9 cellular contexts compared by ENCODE assay signal in genomic region chr10:60549686-60550085, GRCh38.
DNase-seq lines count a peak whose midpoint lies in the region; ATAC-seq and TF ChIP-seq lines count a peak whose summit lies in the region.
"Had no signal": no experiment of that assay in that cellular context is flagged by ENCODE, and none has a peak within 500 bp of the region (broad histone marks: within the 10 kb centered on the region; RNA-seq: fewer than 3 reads in every experiment).

No MANE protein-coding gene starts in this region.

- no peaks in the 10 kb centered on the region for H4K20me1 ChIP-seq in mammary epithelial cell (ENCODE audit: insufficient read depth, low read length)
- H4K20me1 ChIP-seq: BLaER1 had no signal

- no peaks in the 10 kb centered on the region for H3K79me2 ChIP-seq in mammary epithelial cell (ENCODE audit: insufficient read depth, low read length)
- H3K79me2 ChIP-seq in parathyroid adenoma = no peaks in the 10 kb centered on the region

- H3K4me1 ChIP-seq in mammary epithelial cell (ENCODE audit: insufficient read depth, low read length) (no peaks in the 10 kb centered on the region), parathyroid adenoma (no peaks in the 10 kb centered on the region)
- H3K4me1 ChIP-seq: BLaER1 had no signal

- H3K27ac ChIP-seq in mammary epithelial cell (ENCODE audit: insufficient read depth, low read depth, low read length) (no peak overlapping the region), parathyroid adenoma (no peak overlapping the region)
- H3K27ac ChIP-seq: BLaER1 had no signal

- no TSS peak for BruUV-seq in mammary epithelial cell (replicated peaks; lab: Mats Ljungman, UMichigan)

- no peaks in the 10 kb centered on the region for H3K27me3 ChIP-seq in mammary epithelial cell (ENCODE audit: insufficient read depth, low read length)
- no peaks in the 10 kb centered on the region for H3K27me3 ChIP-seq in parathyroid adenoma (ENCODE audit: control insufficient read depth, insufficient read depth, low read length)
- H3K27me3 ChIP-seq: BLaER1 had no signal

- dilution Hi-C loops in mammary epithelial cell (cut with HindIII; ENCODE audit: low sequenced_read_pairs) = no loop called here

- no peaks in the 10 kb centered on the region for H3K9me3 ChIP-seq in mammary epithelial cell (replicated peaks; ENCODE audit: insufficient read depth, low read length)
- no peaks in the 10 kb centered on the region for H3K9me3 ChIP-seq in parathyroid adenoma (ENCODE audit: control insufficient read depth, low read length)
- H3K9me3 ChIP-seq: BLaER1 had no signal

- H3K9ac ChIP-seq in mammary epithelial cell (ENCODE audit: insufficient read depth, low read length) (no peak overlapping the region), parathyroid adenoma (no peak overlapping the region)
- H3K9ac ChIP-seq: BLaER1 had no signal

- TF ChIP-seq CTCF in LNCaP clone FGC (IDR thresholded peaks at IDR 0.05; ENCODE audit: control insufficient read depth, extremely low read depth, insufficient read depth) (peak; percentile 49), mammary epithelial cell (conservative IDR thresholded peaks at IDR 0.05 in 1 of 2, IDR thresholded peaks at IDR 0.05 in 1 of 2; ENCODE audit: extremely low read depth in 1 of 2, insufficient read depth in 1 of 2, low read depth in 1 of 2, low read length in 2 of 2) (peak; percentile 30 to 61), parathyroid adenoma (IDR thresholded peaks at IDR 0.05) (peak; percentile 38)

- no peak overlapping the region for H3K4me2 ChIP-seq in mammary epithelial cell (ENCODE audit: insufficient read depth, low read depth, low read length)
- H3K4me2 ChIP-seq in parathyroid adenoma (ENCODE audit: low read length) = no peak overlapping the region
- H3K4me2 ChIP-seq: BLaER1 had no signal

- 13% methylated on average over 1 of the region's 1 CpG for WGBS in mammary epithelial cell (ENCODE audit: low coverage, missing lambda C conversion rate)

- DNase-seq in NCI-H1092 treated with DMSO at 0.1 percent for 48 hours (lab: John Stamatoyannopoulos, UW) (peak; percentile 26), NCI-H1092 (lab: John Stamatoyannopoulos, UW) (no peak), LNCaP clone FGC (ENCODE audit: low read depth) (peak; percentile 65), mammary epithelial cell (peak; percentile 38), cerebellum (ENCODE audit: low spot score) (no peak)
- DNase-seq in stimulated activated CD4-positive, alpha-beta T cell treated with anti-CD3 and anti-CD28 coated beads, Interleukin-4, amount 100 ng/mL, for 24 hours = no peak

- H3K36me3 ChIP-seq in mammary epithelial cell (ENCODE audit: insufficient read depth, low read length) (no peaks in the 10 kb centered on the region), parathyroid adenoma (ENCODE audit: control insufficient read depth, insufficient read depth, low read length) (no peaks in the 10 kb centered on the region)
- H3K36me3 ChIP-seq: BLaER1 had no signal

- no peak for ATAC-seq in HG02571 (IDR thresholded peaks at IDR 0.05; ENCODE audit: unreplicated experiment)

- H3K4me3 ChIP-seq in LNCaP clone FGC (ENCODE audit: low read depth, low read length) = no peak overlapping the region
- H3K4me3 ChIP-seq in mammary epithelial cell (replicated peaks in 1 of 3; ENCODE audit: insufficient read depth in 1 of 3, low read depth in 2 of 3, low read length in 3 of 3) = no peak overlapping the region
- no peak overlapping the region for H3K4me3 ChIP-seq in parathyroid adenoma (ENCODE audit: low read depth, low read length)
- H3K4me3 ChIP-seq: BLaER1 had no signal

- H2AFZ ChIP-seq in mammary epithelial cell (ENCODE audit: low read depth, low read length) = no peak overlapping the region
- no peak overlapping the region for H2AFZ ChIP-seq in parathyroid adenoma

- intact Hi-C loops in mammary epithelial cell (cut with micrococcal nuclease) = loop anchor here (1.0 to 5.0 kb wide), 3 partner anchors 98 to 220 kb away; no protein-coding TSS in a partner anchor

- CTCF ChIA-PET in mammary epithelial cell (lab: Charles Lee; ENCODE audit: low non-redundant PET) = no interaction called here

- in situ Hi-C loops in mammary epithelial cell (cut with MboI; ENCODE audit: low sequenced_read_pairs in 2 of 2) = loop anchor here in 1 of 2 donors (10.0 kb wide), 1 partner anchor 105 kb away; no protein-coding TSS in a partner anchor

Comparison
In these comparisons a context has a peak if more than half of its experiments do, and no peak if none do; other contexts are left out.
1. DNase-seq: peak in NCI-H1092 treated with DMSO at 0.1 percent for 48 hours (single experiment), LNCaP clone FGC (single experiment) and mammary epithelial cell (single experiment); none in NCI-H1092 (single experiment), stimulated activated CD4-positive, alpha-beta T cell treated with anti-CD3 and anti-CD28 coated beads, Interleukin-4, amount 100 ng/mL, for 24 hours (single experiment) and cerebellum (single experiment).
2. Peak in every context shown above with its lines, with median percentiles within 50 percentile points of each other: CTCF ChIP-seq.